ENCODE assay signal across 17 cellular contexts in genomic region chr12:122506393-122506938, GRCh38.
"Had no signal": no experiment of that assay in that cellular context is flagged by ENCODE, and none has a peak within 500 bp of the region (broad histone marks: within the 10 kb centered on the region; RNA-seq: fewer than 3 reads in every experiment).

No MANE protein-coding gene starts in this region.

- H3K4me3 Mint-ChIP-seq: memory B cell; neural crest cell; stimulated activated naive CD8-positive, alpha-beta T cell treated with anti-CD3 and anti-CD28 coated beads, Interleukin-15, amount 100 ng/mL, for 72 hours; T-helper 1 cell treated with Interleukin-12 subunit alpha and Interleukin-12 subunit beta and Interleukin-4 antibody, amounts not matched to agents 30 μg/mL and 1 μg/mL, for 36 hours had no signal

- H3K27ac Mint-ChIP-seq: memory B cell; T-helper 1 cell treated with Interleukin-12 subunit alpha and Interleukin-12 subunit beta and Interleukin-4 antibody, amounts not matched to agents 30 μg/mL and 1 μg/mL, for 36 hours had no signal

- H3K4me3 ChIP-seq: body of pancreas, left ventricle myocardium inferior, thoracic aorta had no signal

- ATAC-seq: body of pancreas; SK-N-SH treated with all-trans-retinoic acid at 6 μM for 48 hours; stimulated activated naive CD8-positive, alpha-beta T cell treated with anti-CD3 and anti-CD28 coated beads, Interleukin-15, amount 100 ng/mL, for 72 hours had no signal

- H3K9me3 Mint-ChIP-seq: memory B cell; neural crest cell; stimulated activated naive CD8-positive, alpha-beta T cell treated with anti-CD3 and anti-CD28 coated beads, Interleukin-15, amount 100 ng/mL, for 72 hours; T-helper 1 cell treated with Interleukin-12 subunit alpha and Interleukin-12 subunit beta and Interleukin-4 antibody, amounts not matched to agents 30 μg/mL and 1 μg/mL, for 36 hours had no signal

- H3K27me3 ChIP-seq: body of pancreas had no signal

- H3K27me3 Mint-ChIP-seq: memory B cell; stimulated activated naive CD8-positive, alpha-beta T cell treated with anti-CD3 and anti-CD28 coated beads, Interleukin-15, amount 100 ng/mL, for 72 hours had no signal

- H3K9me3 ChIP-seq: body of pancreas, left ventricle myocardium inferior, thoracic aorta had no signal

- H3K4me1 ChIP-seq: parathyroid adenoma had no signal

- DNase-seq: activated naive CD4-positive, alpha-beta T cell treated with Interleukin-2 at 50 U/mL for 16 hours; body of pancreas; cerebellar nuclear complex; dermis blood vessel endothelial cell; erythroblast; kidney; left ventricle myocardium inferior; retina; stimulated activated CD4-positive, alpha-beta T cell treated with anti-CD3 and anti-CD28 coated beads, Interleukin-15, amount 100 ng/mL, for 24 hours; stimulated activated CD4-positive, alpha-beta T cell treated with anti-CD3 and anti-CD28 coated beads, Interleukin-4, amount 100 ng/mL, for 4 hours; stimulated activated naive CD8-positive, alpha-beta T cell treated with anti-CD3 and anti-CD28 coated beads, Interleukin-15, amount 100 ng/mL, for 72 hours had no signal

- H3K27ac ChIP-seq: body of pancreas, left ventricle myocardium inferior, parathyroid adenoma, thoracic aorta had no signal
